Comparison of ENCODE assay signal across 30 cellular contexts in genomic region chr6:46274502-46274901, GRCh38.
"Had no signal": no experiment of that assay in that cellular context is flagged by ENCODE, and none has a peak within 500 bp of the region (broad histone marks: within the 10 kb centered on the region; RNA-seq: fewer than 3 reads in every experiment).

No MANE protein-coding gene starts in this region.

- FAIRE-seq: TTC549 had no signal

- H3K9me3 ChIP-seq: ascending aorta, breast epithelium had no signal

- DNase-seq: activated B cell treated with CpG ODN at 0.5 μM for 24 hours; activated CD4-positive, alpha-beta memory T cell treated with anti-CD3 and anti-CD28 coated beads for 36 hours; activated CD4-positive, alpha-beta T cell treated with anti-CD3 and anti-CD28 coated beads for 4 hours; activated CD4-positive, alpha-beta T cell treated with anti-CD3 and anti-CD28 coated beads, Interleukin-2, amount 10 ng/mL, durations not matched to agents 24 days and 14 days; activated CD4-positive, alpha-beta T cell treated with anti-CD3 and anti-CD28 coated beads, Interleukin-2, amount 50 U/mL, for 1 hour; activated CD4-positive, alpha-beta T cell treated with anti-CD3 and anti-CD28 coated beads, Interleukin-2, amount 50 U/mL, for 4 hours; activated CD4-positive, CD25-positive, alpha-beta regulatory T cell treated with anti-CD3 and anti-CD28 coated beads, Interleukin-2, amount 50 U/mL, for 72 hours; activated CD8-positive, alpha-beta memory T cell treated with anti-CD3 and anti-CD28 coated beads, Interleukin-2, amount 10 ng/mL, durations not matched to agents 7 days and 5 days; activated CD8-positive, alpha-beta memory T cell treated with anti-CD3 and anti-CD28 coated beads, Interleukin-2, amount 50 U/mL, for 48 hours; activated CD8-positive, alpha-beta T cell treated with anti-CD3 and anti-CD28 coated beads for 36 hours; activated effector memory CD4-positive, alpha-beta T cell treated with Interleukin-2 at 50 U/mL for 16 hours; activated gamma-delta T cell; activated naive CD4-positive, alpha-beta T cell treated with anti-CD3 and anti-CD28 coated beads, Interleukin-2, amount 10 ng/mL, durations not matched to agents 7 days and 5 days; activated naive CD4-positive, alpha-beta T cell treated with Interleukin-2 at 50 U/mL for 16 hours; activated naive CD8-positive, alpha-beta T cell treated with anti-CD3 and anti-CD28 coated beads, Interleukin-2, amount 10 ng/mL, durations not matched to agents 7 days and 5 days; activated naive CD8-positive, alpha-beta T cell treated with anti-CD3 and anti-CD28 coated beads, Interleukin-2, amount 50 U/mL, for 24 hours; activated T-cell treated with anti-CD3 and anti-CD28 coated beads, Interleukin-2, amount 50 U/mL, for 24 hours; activated T-cell treated with anti-CD3 and anti-CD28 coated beads, Interleukin-2, amount 50 U/mL, for 48 hours; amygdala; anterior cingulate cortex; brain microvascular endothelial cell; central memory CD4-positive, alpha-beta T cell; SW 1271; T-helper 1 cell; T-helper 2 cell; T-helper 9 cell had no signal

- H3K4me3 ChIP-seq: ascending aorta, breast epithelium had no signal

- H3K36me3 ChIP-seq: ascending aorta, brain microvascular endothelial cell, breast epithelium had no signal

- ATAC-seq: activated CD8-positive, alpha-beta memory T cell treated with anti-CD3 and anti-CD28 coated beads, Interleukin-2, amount 10 ng/mL, durations not matched to agents 7 days and 5 days; activated CD8-positive, alpha-beta T cell treated with anti-CD3 and anti-CD28 coated beads for 36 hours; activated naive CD8-positive, alpha-beta T cell treated with anti-CD3 and anti-CD28 coated beads, Interleukin-2, amount 50 U/mL, for 24 hours had no signal

- H3K4me1 ChIP-seq: breast epithelium had no signal

- H3K27ac ChIP-seq: ascending aorta, brain microvascular endothelial cell, breast epithelium, VCaP had no signal

- H3K27me3 ChIP-seq: ascending aorta, brain microvascular endothelial cell, breast epithelium had no signal
